ENCODE assay signal across 2 cellular contexts in genomic region chr17:35110791-35111190, GRCh38. TPM values are rescaled to one million over a fixed set of nuclear protein-coding genes. Genes with fewer than 3 reads are reported as not detected.
"Had no signal": no experiment of that assay in that cellular context is flagged by ENCODE, and none has a peak within 500 bp of the region (broad histone marks: within the 10 kb centered on the region; RNA-seq: fewer than 3 reads in every experiment).

No MANE protein-coding gene starts in this region.

RNA-seq across cellular contexts. Expression of gene FNDC8, which starts 10.6 kb away (rescaled TPM):
- total RNA-seq: G401 had no signal

RNA-seq across cellular contexts. Expression of gene UNC45B, which starts 36.8 kb away (rescaled TPM):
- total RNA-seq: G401, GM12878 had no signal
